27 cellular contexts compared by ENCODE assay signal in the genomic region with DNA sequence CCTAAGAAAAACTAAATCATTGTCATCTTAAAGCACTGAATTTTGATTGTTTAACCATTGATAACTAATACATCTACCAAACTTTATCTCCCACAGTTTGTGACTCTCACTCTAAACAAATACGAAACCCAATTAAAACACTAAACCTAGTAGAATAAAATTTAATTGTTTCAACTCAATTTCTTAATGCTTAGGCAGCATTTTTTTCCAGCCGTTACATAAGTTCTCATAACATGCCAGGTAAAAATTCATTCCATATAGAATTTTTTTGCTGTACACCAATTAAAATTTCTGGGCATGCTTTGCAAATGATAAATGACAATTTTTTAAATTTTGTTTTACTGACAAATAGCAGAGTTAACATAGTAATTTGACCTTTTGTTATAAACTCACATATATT.
"Had no signal": no experiment of that assay in that cellular context is flagged by ENCODE, and none has a peak within 500 bp of the region (broad histone marks: within the 10 kb centered on the region; RNA-seq: fewer than 3 reads in every experiment).

No MANE protein-coding gene starts in this region.

- H3K9me3 ChIP-seq: stomach, suprapubic skin, testis, thoracic aorta, thyroid gland, tibial artery, tibial nerve, transverse colon, upper lobe of left lung, upper lobe of right lung, uterus, vagina had no signal

- H3K4me3 ChIP-seq: stomach, suprapubic skin, testis, thoracic aorta, thyroid gland, tibial artery, tibial nerve, transverse colon, upper lobe of left lung, upper lobe of right lung, uterus, vagina had no signal

- ATAC-seq: stimulated activated effector memory CD8-positive, alpha-beta T cell treated with anti-CD3 and anti-CD28 coated beads, Interleukin-12 subunit alpha, Interleukin-12 subunit beta, amount 100 ng/mL, for 72 hours; stimulated activated memory B cell treated with anti-CD40 and anti-IgM and Interleukin-4, amounts not matched to agents 10 μg/mL and 1 μg/mL and 100 μg/mL, for 72 hours; stimulated activated naive B cell treated with anti-CD40 and anti-IgM and Interleukin-4, amounts not matched to agents 10 μg/mL and 1 μg/mL and 100 μg/mL, for 72 hours; stimulated activated naive CD8-positive, alpha-beta T cell treated with anti-CD3 and anti-CD28 coated beads, Interleukin-15, amount 100 ng/mL, for 72 hours; stimulated activated naive CD8-positive, alpha-beta T cell treated with anti-CD3 and anti-CD28 coated beads, Interleukin-15, Interleukin-2, amounts not matched to agents 100 U/mL and 50 U/mL, for 24 hours; upper lobe of right lung had no signal

- H3K27ac ChIP-seq: stomach, suprapubic skin, testis, thoracic aorta, thyroid gland, tibial artery, tibial nerve, transverse colon, upper lobe of left lung, upper lobe of right lung, uterus, vagina had no signal

- FAIRE-seq: urothelium cell line had no signal

- DNase-seq: stimulated activated CD4-positive, alpha-beta T cell treated with anti-CD3 and anti-CD28 coated beads, Interleukin-2, amount 100 ng/mL, for 48 hours; stimulated activated CD4-positive, alpha-beta T cell treated with anti-CD3 and anti-CD28 coated beads, Interleukin-4, amount 100 ng/mL, for 1 hour; stimulated activated CD4-positive, alpha-beta T cell treated with anti-CD3 and anti-CD28 coated beads, Interleukin-4, amount 100 ng/mL, for 24 hours; stimulated activated CD4-positive, alpha-beta T cell treated with anti-CD3 and anti-CD28 coated beads, Interleukin-4, amount 100 ng/mL, for 4 hours; stimulated activated CD8-positive, alpha-beta memory T cell treated with anti-CD3 and anti-CD28 coated beads, Interleukin-4, amount 100 ng/mL, for 48 hours; stimulated activated naive B cell treated with anti-CD40 and anti-IgM and Interleukin-4, amounts not matched to agents 10 μg/mL and 1 μg/mL and 100 μg/mL, for 72 hours; stimulated activated naive CD4-positive, alpha-beta T cell; stimulated activated naive CD4-positive, alpha-beta T cell treated with Interleukin-2 at 50 U/mL for 16 hours; stimulated activated naive CD8-positive, alpha-beta T cell treated with anti-CD3 and anti-CD28 coated beads, Interleukin-15, amount 100 ng/mL, for 72 hours; stimulated activated naive CD8-positive, alpha-beta T cell treated with anti-CD3 and anti-CD28 coated beads, Interleukin-15, Interleukin-2, amounts not matched to agents 100 U/mL and 50 U/mL, for 24 hours; stomach; substantia nigra; testis; thyroid gland; tibial artery; transverse colon; trophoblast cell; upper lobe of left lung; upper lobe of right lung; uterus had no signal

- H3K4me1 ChIP-seq: stomach, suprapubic skin, thyroid gland, tibial artery, tibial nerve, transverse colon, upper lobe of left lung, upper lobe of right lung, uterus, vagina had no signal

- H3K27me3 ChIP-seq: stomach, suprapubic skin, testis, thyroid gland, tibial artery, tibial nerve, transverse colon, upper lobe of left lung, upper lobe of right lung, uterus, vagina had no signal

- H3K36me3 ChIP-seq: stomach, suprapubic skin, thoracic aorta, thyroid gland, tibial artery, tibial nerve, transverse colon, upper lobe of left lung, upper lobe of right lung, uterus, vagina had no signal
